In genomic region chr19:56217039-56217949, GRCh38 we compare ENCODE assay signal across 1 cellular context.
TF ChIP-seq lines count a peak whose summit lies in the region.

No MANE protein-coding gene starts in this region.

TF ChIP-seq in WTC11, 78 proteins besides CTCF, POLR2A, EP300 and RAD21 (continued from another document and continues in another):
- TF ChIP-seq PRDM15 (CRISPR knock-in tag; IDR thresholded peaks at IDR 0.05) (no peak), NFATC4 (CRISPR knock-in tag; IDR thresholded peaks at IDR 0.05) (no peak), IRF2 (CRISPR knock-in tag; IDR thresholded peaks at IDR 0.05; ENCODE audit: borderline replicate concordance, low read depth) (no peak), NR2C2 (CRISPR knock-in tag; IDR thresholded peaks at IDR 0.05) (no peak), ERG (CRISPR knock-in tag; IDR thresholded peaks at IDR 0.05) (no peak), E2F4 (CRISPR knock-in tag; IDR thresholded peaks at IDR 0.05; ENCODE audit: borderline replicate concordance, low read depth) (peak; percentile 73; the same call in 1 of the 2 replicates), CREB1 (CRISPR knock-in tag; IDR thresholded peaks at IDR 0.05) (no peak), RORB (CRISPR knock-in tag; IDR thresholded peaks at IDR 0.05) (no peak), STAT6 (CRISPR knock-in tag; conservative IDR thresholded peaks at IDR 0.05; ENCODE audit: low read depth) (no peak), ESRRA (CRISPR knock-in tag; IDR thresholded peaks at IDR 0.05; ENCODE audit: borderline replicate concordance) (no peak), ATF6 (CRISPR knock-in tag; IDR thresholded peaks at IDR 0.05) (no peak), ZNF532 (CRISPR knock-in tag; IDR thresholded peaks at IDR 0.05; ENCODE audit: borderline replicate concordance) (no peak), RELA (CRISPR knock-in tag; IDR thresholded peaks at IDR 0.05; ENCODE audit: borderline replicate concordance) (peak; percentile 22; the same call in 1 of the 2 replicates), HMGA2 (CRISPR knock-in tag; IDR thresholded peaks at IDR 0.05) (no peak), CREM (CRISPR knock-in tag; IDR thresholded peaks at IDR 0.05) (0 out of 2 replicates have a peak, but pooled peaks have one; percentile 19), IRF1 (CRISPR knock-in tag; IDR thresholded peaks at IDR 0.05) (0 out of 2 replicates have a peak, but pooled peaks have one; percentile 34), NR3C1 (CRISPR knock-in tag; conservative IDR thresholded peaks at IDR 0.05; ENCODE audit: low read depth) (no peak), SP1 (CRISPR knock-in tag; conservative IDR thresholded peaks at IDR 0.05) (0 out of 2 replicates have a peak, but pooled peaks have one; percentile 22), PRRX2 (CRISPR knock-in tag; IDR thresholded peaks at IDR 0.05) (no peak), ZNF219 (CRISPR knock-in tag; IDR thresholded peaks at IDR 0.05; ENCODE audit: borderline replicate concordance) (peak; percentile 46; the same call in 1 of the 2 replicates), ZNF232 (CRISPR knock-in tag; IDR thresholded peaks at IDR 0.05) (no peak), NR1H2 (CRISPR knock-in tag; IDR thresholded peaks at IDR 0.05) (no peak), FOXK1 (CRISPR knock-in tag; IDR thresholded peaks at IDR 0.05) (no peak), MXD4 (CRISPR knock-in tag; IDR thresholded peaks at IDR 0.05; ENCODE audit: borderline replicate concordance) (no peak)
- TF ChIP-seq, protein P1, sequence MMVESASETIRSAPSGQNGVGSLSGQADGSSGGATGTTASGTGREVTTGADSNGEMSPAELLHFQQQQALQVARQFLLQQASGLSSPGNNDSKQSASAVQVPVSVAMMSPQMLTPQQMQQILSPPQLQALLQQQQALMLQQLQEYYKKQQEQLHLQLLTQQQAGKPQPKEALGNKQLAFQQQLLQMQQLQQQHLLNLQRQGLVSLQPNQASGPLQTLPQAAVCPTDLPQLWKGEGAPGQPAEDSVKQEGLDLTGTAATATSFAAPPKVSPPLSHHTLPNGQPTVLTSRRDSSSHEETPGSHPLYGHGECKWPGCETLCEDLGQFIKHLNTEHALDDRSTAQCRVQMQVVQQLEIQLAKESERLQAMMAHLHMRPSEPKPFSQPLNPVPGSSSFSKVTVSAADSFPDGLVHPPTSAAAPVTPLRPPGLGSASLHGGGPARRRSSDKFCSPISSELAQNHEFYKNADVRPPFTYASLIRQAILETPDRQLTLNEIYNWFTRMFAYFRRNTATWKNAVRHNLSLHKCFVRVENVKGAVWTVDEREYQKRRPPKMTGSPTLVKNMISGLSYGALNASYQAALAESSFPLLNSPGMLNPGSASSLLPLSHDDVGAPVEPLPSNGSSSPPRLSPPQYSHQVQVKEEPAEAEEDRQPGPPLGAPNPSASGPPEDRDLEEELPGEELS (CRISPR knock-in tag; IDR thresholded peaks at IDR 0.05): peak; percentile 31; the same call in 1 of the 2 replicates
- TF ChIP-seq, protein P2, sequence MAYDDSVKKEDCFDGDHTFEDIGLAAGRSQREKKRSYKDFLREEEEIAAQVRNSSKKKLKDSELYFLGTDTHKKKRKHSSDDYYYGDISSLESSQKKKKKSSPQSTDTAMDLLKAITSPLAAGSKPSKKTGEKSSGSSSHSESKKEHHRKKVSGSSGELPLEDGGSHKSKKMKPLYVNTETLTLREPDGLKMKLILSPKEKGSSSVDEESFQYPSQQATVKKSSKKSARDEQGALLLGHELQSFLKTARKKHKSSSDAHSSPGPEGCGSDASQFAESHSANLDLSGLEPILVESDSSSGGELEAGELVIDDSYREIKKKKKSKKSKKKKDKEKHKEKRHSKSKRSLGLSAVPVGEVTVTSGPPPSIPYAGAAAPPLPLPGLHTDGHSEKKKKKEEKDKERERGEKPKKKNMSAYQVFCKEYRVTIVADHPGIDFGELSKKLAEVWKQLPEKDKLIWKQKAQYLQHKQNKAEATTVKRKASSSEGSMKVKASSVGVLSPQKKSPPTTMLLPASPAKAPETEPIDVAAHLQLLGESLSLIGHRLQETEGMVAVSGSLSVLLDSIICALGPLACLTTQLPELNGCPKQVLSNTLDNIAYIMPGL (CRISPR knock-in tag; IDR thresholded peaks at IDR 0.05): peak; percentile 66; the same call in 1 of the 2 replicates
- TF ChIP-seq, protein P3, sequence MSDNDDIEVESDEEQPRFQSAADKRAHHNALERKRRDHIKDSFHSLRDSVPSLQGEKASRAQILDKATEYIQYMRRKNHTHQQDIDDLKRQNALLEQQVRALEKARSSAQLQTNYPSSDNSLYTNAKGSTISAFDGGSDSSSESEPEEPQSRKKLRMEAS (CRISPR knock-in tag; IDR thresholded peaks at IDR 0.05): peak; percentile 72
- TF ChIP-seq, protein P4, sequence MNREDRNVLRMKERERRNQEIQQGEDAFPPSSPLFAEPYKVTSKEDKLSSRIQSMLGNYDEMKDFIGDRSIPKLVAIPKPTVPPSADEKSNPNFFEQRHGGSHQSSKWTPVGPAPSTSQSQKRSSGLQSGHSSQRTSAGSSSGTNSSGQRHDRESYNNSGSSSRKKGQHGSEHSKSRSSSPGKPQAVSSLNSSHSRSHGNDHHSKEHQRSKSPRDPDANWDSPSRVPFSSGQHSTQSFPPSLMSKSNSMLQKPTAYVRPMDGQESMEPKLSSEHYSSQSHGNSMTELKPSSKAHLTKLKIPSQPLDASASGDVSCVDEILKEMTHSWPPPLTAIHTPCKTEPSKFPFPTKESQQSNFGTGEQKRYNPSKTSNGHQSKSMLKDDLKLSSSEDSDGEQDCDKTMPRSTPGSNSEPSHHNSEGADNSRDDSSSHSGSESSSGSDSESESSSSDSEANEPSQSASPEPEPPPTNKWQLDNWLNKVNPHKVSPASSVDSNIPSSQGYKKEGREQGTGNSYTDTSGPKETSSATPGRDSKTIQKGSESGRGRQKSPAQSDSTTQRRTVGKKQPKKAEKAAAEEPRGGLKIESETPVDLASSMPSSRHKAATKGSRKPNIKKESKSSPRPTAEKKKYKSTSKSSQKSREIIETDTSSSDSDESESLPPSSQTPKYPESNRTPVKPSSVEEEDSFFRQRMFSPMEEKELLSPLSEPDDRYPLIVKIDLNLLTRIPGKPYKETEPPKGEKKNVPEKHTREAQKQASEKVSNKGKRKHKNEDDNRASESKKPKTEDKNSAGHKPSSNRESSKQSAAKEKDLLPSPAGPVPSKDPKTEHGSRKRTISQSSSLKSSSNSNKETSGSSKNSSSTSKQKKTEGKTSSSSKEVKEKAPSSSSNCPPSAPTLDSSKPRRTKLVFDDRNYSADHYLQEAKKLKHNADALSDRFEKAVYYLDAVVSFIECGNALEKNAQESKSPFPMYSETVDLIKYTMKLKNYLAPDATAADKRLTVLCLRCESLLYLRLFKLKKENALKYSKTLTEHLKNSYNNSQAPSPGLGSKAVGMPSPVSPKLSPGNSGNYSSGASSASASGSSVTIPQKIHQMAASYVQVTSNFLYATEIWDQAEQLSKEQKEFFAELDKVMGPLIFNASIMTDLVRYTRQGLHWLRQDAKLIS (CRISPR knock-in tag; IDR thresholded peaks at IDR 0.05; ENCODE audit: borderline replicate concordance): no peak
